ENCODE assay signal across 8 cellular contexts in the genomic region with DNA sequence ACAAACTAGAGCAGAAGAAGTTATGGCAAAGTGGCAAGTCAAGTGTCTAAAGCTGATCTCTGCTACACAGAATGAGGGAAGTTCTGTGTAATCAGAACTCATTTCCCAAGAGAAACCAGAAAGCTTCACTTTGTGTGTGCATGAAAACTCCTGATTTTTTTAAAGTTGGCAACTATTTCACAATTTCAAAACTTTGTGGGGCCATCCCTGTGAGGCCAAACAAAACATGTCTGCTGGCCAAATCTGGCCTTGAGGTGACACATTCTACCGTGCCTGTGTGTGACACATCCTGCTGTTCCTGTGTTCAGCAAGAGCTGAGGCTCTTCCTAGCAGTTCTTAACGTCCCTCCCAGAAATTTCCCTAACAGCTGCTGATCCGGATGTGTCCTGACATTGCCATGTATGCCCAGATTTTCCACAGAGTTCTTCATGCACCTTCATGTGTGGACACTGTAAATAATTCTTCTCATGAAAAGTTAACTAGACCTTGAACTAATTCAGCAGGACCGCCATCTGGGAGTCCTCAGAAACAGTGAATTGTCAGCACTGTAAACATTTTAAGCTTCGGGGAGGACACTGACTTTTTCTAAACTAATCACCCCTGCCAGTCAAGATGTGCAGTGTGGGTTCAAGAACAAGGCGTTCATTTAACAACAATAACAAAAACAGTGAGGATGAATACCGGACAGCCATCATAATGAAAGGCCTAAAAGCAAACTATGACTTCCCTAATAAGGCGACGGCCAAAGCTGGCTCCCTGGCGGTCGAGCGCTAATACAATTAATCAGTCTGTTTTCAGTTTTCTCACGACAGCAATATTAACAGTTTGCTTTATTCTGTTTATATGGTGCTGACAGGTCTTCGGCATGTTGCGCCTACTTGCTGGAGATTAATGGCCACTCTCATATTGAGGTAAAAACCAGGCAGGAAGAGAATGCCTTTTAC.
A peak's percentile ranks its signal among the peaks of the same experiment; 100 is the strongest.
DNase-seq lines count a peak whose midpoint lies in the region; ATAC-seq and TF ChIP-seq lines count a peak whose summit lies in the region.

No MANE protein-coding gene starts in this region.

- no peaks in the 10 kb centered on the region for H3K36me3 ChIP-seq in PC-3 (ENCODE audit: low read depth, low read length)

- peaks cover 14% of the 10 kb centered on the region for H3K4me1 Mint-ChIP-seq in osteocyte (ENCODE audit: unreplicated experiment)

- no peaks in the 10 kb centered on the region for H3F3A ChIP-seq in PC-3 (ENCODE audit: low read length, unreplicated experiment)

- H3K9me3 ChIP-seq in PC-3 (ENCODE audit: low read length): no peaks in the 10 kb centered on the region

- H3K9me2 ChIP-seq in PC-3 (replicated peaks; ENCODE audit: low read length): no peaks in the 10 kb centered on the region

- intact Hi-C loops in PC-3 (cut with micrococcal nuclease): no loop called here

- H3K9ac ChIP-seq in PC-3 (ENCODE audit: low read length): no peak overlapping the region

- no peaks in the 10 kb centered on the region for H4K20me1 ChIP-seq in PC-3 (ENCODE audit: low read length)

- no peaks in the 10 kb centered on the region for H3K27me3 ChIP-seq in PC-3 (ENCODE audit: low read length)

- CTCF ChIA-PET in PC-3 (lab: Charles Lee): no interaction called here

- H3K27me3 Mint-ChIP-seq in osteocyte (ENCODE audit: unreplicated experiment): no peaks in the 10 kb centered on the region

- H3K9me3 Mint-ChIP-seq in osteocyte (ENCODE audit: unreplicated experiment): no peaks in the 10 kb centered on the region

- ATAC-seq in PC-3 (peak; percentile 32), GM21723 (IDR thresholded peaks at IDR 0.05; ENCODE audit: unreplicated experiment) (no peak), HG03378 (IDR thresholded peaks at IDR 0.05; ENCODE audit: unreplicated experiment) (no peak)

- no peak overlapping the region for H3K27ac ChIP-seq in PC-3 (ENCODE audit: low read length)

- BruUV-seq in PC-3 (replicated peaks; lab: Mats Ljungman, UMichigan): no TSS peak

- H3K4me3 Mint-ChIP-seq in osteocyte (ENCODE audit: unreplicated experiment): no peak overlapping the region

- H3K4me1 ChIP-seq in PC-3 (ENCODE audit: insufficient read depth, low read length): peaks cover 8% of the 10 kb centered on the region

- H3K4me3 ChIP-seq in PC-3 (ENCODE audit: low read length) (no peak overlapping the region), fibroblast of villous mesenchyme (ENCODE audit: low read depth, low read length) (no peak overlapping the region)

- DNase-seq in AG20443 (ENCODE audit: low spot score) (peak; percentile 90), PC-3 (peak; percentile 36), fibroblast of villous mesenchyme (ENCODE audit: low read depth) (peak; percentile 72), osteocyte (ENCODE audit: extremely low spot score, unreplicated experiment) (no peak), NCI-H2171 treated with DMSO at 0.1 percent for 48 hours (lab: John Stamatoyannopoulos, UW) (no peak)
- no peak for DNase-seq in stimulated activated CD4-positive, alpha-beta T cell treated with anti-CD3 and anti-CD28 coated beads, Interleukin-4, amount 100 ng/mL, for 1 hour

- POLR2A ChIA-PET in PC-3 (lab: Charles Lee; ENCODE audit: unreplicated experiment): no interaction called here

- no peak overlapping the region for H3K4me2 ChIP-seq in PC-3 (ENCODE audit: low read length)

- peaks cover 25% of the 10 kb centered on the region for H3K36me3 Mint-ChIP-seq in osteocyte (ENCODE audit: unreplicated experiment)

- no peak for TF ChIP-seq CTCF in PC-3 (conservative IDR thresholded peaks at IDR 0.05; ENCODE audit: low read depth, low read length)
- no peak for TF ChIP-seq CTCF in fibroblast of villous mesenchyme (IDR thresholded peaks at IDR 0.05; ENCODE audit: insufficient read depth, low read depth, low read length)
- no peak for TF ChIP-seq CTCF in osteocyte (IDR thresholded peaks at IDR 0.05)

- H2AFZ ChIP-seq in PC-3 (ENCODE audit: low read length): no peak overlapping the region

- peak overlapping the region; percentile 39 for H3K27ac Mint-ChIP-seq in osteocyte (ENCODE audit: unreplicated experiment)

- no peaks in the 10 kb centered on the region for H3K79me2 ChIP-seq in PC-3 (ENCODE audit: low read length)

Comparison
In these comparisons a context has a peak if more than half of its experiments do, and no peak if none do; other contexts are left out.
1. DNase-seq: peak in AG20443 (single experiment), PC-3 (single experiment) and fibroblast of villous mesenchyme (single experiment); none in osteocyte (single experiment), NCI-H2171 treated with DMSO at 0.1 percent for 48 hours (single experiment) and stimulated activated CD4-positive, alpha-beta T cell treated with anti-CD3 and anti-CD28 coated beads, Interleukin-4, amount 100 ng/mL, for 1 hour (single experiment).